Comparison of ENCODE assay signal across 20 cellular contexts in the genomic region with DNA sequence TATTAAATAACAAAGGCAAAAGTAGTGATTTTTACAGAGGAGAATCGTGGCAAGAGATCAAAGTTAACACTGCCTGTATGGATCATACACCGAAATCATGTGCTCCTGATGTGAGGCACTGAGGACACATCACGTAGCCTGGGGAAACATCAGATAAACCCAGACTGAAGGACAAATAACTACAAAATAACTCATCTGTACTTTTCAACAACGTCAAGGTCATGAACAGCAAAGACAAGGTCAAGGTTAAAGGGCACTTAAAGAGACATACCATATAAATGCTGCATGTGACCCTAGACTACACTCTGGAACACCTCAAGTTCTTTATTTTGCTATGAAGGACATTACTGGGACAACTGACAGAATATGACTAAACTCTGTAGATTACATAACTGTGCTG. TPM values are rescaled to one million over a fixed set of nuclear protein-coding genes. Genes with fewer than 3 reads are reported as not detected.
A peak's percentile ranks its signal among the peaks of the same experiment; 100 is the strongest.
DNase-seq lines count a peak whose midpoint lies in the region; ATAC-seq, FAIRE-seq and TF ChIP-seq lines count a peak whose summit lies in the region.
"Had no signal": no experiment of that assay in that cellular context is flagged by ENCODE, and none has a peak within 500 bp of the region (broad histone marks: within the 10 kb centered on the region; RNA-seq: fewer than 3 reads in every experiment).

No MANE protein-coding gene starts in this region.

- no peak overlapping the region for H3K9ac ChIP-seq in liver (ENCODE audit: low read depth in 1 of 2, low read length in 2 of 2)

- H3K4me1 ChIP-seq in liver (ENCODE audit: control insufficient read depth in 4 of 4, insufficient read depth in 4 of 4, low read length in 3 of 4), result peaks cover 0 to 10% (median 5%) of the 10 kb centered on the region in 4 donors
- H3K4me1 ChIP-seq in hepatocyte (ENCODE audit: insufficient read depth), result peaks cover 6% of the 10 kb centered on the region
- peaks cover 0 to 12% of the 10 kb centered on the region in 2 donors for H3K4me1 ChIP-seq in small intestine (ENCODE audit: control insufficient read depth in 2 of 2, insufficient read depth in 1 of 2, low read depth in 1 of 2, low read length in 1 of 2)

- peak overlapping the region; percentile 83 for H3K27ac Mint-ChIP-seq in T-helper 1 cell treated with Interleukin-12 subunit alpha and Interleukin-12 subunit beta and Interleukin-4 antibody, amounts not matched to agents 30 μg/mL and 1 μg/mL, for 36 hours
- peak overlapping the region; percentile 57 for H3K27ac Mint-ChIP-seq in HFFc6
- peak overlapping the region; percentile 81 for H3K27ac Mint-ChIP-seq in activated CD8-positive, alpha-beta T cell treated with anti-CD3 and anti-CD28 coated beads, Interleukin-2, amount 10 ng/mL, durations not matched to agents 7 days and 5 days

- H3K36me3 Mint-ChIP-seq in T-helper 1 cell treated with Interleukin-12 subunit alpha and Interleukin-12 subunit beta and Interleukin-4 antibody, amounts not matched to agents 30 μg/mL and 1 μg/mL, for 36 hours (ENCODE audit: low read depth), result peaks cover 13% of the 10 kb centered on the region
- H3K36me3 Mint-ChIP-seq in HFFc6 (ENCODE audit: low read depth), result peaks cover 19% of the 10 kb centered on the region
- peaks cover 48% of the 10 kb centered on the region for H3K36me3 Mint-ChIP-seq in activated CD8-positive, alpha-beta T cell treated with anti-CD3 and anti-CD28 coated beads, Interleukin-2, amount 10 ng/mL, durations not matched to agents 7 days and 5 days (ENCODE audit: low read depth)

- H3K4me2 ChIP-seq in hepatocyte, result no peak overlapping the region

- no peaks in the 10 kb centered on the region for H3K9me2 ChIP-seq in hepatocyte (replicated peaks; ENCODE audit: insufficient read depth)

- no peak for TF ChIP-seq CTCF in HFFc6 (IDR thresholded peaks at IDR 0.05)
- no peak for TF ChIP-seq CTCF in liver (IDR thresholded peaks at IDR 0.05; ENCODE audit: low read depth, low read length, missing input control)
- no peak for TF ChIP-seq CTCF in hepatocyte (IDR thresholded peaks at IDR 0.05; ENCODE audit: poor library complexity)

- H3K9me3 ChIP-seq in liver (ENCODE audit: control insufficient read depth in 4 of 4, low read length in 3 of 4), result no peaks in the 10 kb centered on the region
- H3K9me3 ChIP-seq in hepatocyte (ENCODE audit: low read depth), result no peaks in the 10 kb centered on the region
- H3K9me3 ChIP-seq in small intestine (ENCODE audit: control insufficient read depth, low read depth), result no peaks in the 10 kb centered on the region
- H3K9me3 ChIP-seq: mucosa of descending colon had no signal

- peak overlapping the region; percentile 64 for H3K4me3 Mint-ChIP-seq in T-helper 1 cell treated with Interleukin-12 subunit alpha and Interleukin-12 subunit beta and Interleukin-4 antibody, amounts not matched to agents 30 μg/mL and 1 μg/mL, for 36 hours
- no peak overlapping the region for H3K4me3 Mint-ChIP-seq in HFFc6
- peak overlapping the region; percentile 54 for H3K4me3 Mint-ChIP-seq in activated CD8-positive, alpha-beta T cell treated with anti-CD3 and anti-CD28 coated beads, Interleukin-2, amount 10 ng/mL, durations not matched to agents 7 days and 5 days

- POLR2A ChIA-PET in activated CD8-positive, alpha-beta T cell treated with anti-CD3 and anti-CD28 coated beads, Interleukin-2, amount 10 ng/mL, durations not matched to agents 7 days and 5 days (lab: Charles Lee), result no interaction called here

- H4K20me1 ChIP-seq in hepatocyte (ENCODE audit: insufficient read depth, poor library complexity, severe bottlenecking), result peaks cover 48% of the 10 kb centered on the region

- H3K27me3 Mint-ChIP-seq in T-helper 1 cell treated with Interleukin-12 subunit alpha and Interleukin-12 subunit beta and Interleukin-4 antibody, amounts not matched to agents 30 μg/mL and 1 μg/mL, for 36 hours (ENCODE audit: low read depth), result no peaks in the 10 kb centered on the region
- peaks cover 2% of the 10 kb centered on the region; the same call in 1 of the 2 replicates for H3K27me3 Mint-ChIP-seq in HFFc6 (ENCODE audit: insufficient read depth)
- H3K27me3 Mint-ChIP-seq in activated CD8-positive, alpha-beta T cell treated with anti-CD3 and anti-CD28 coated beads, Interleukin-2, amount 10 ng/mL, durations not matched to agents 7 days and 5 days (ENCODE audit: low read depth), result no peaks in the 10 kb centered on the region

- peak overlapping the region in 1 of 2 donors; percentile 15 for H3K27ac ChIP-seq in liver (ENCODE audit: low read depth in 1 of 2, low read length in 2 of 2)
- H3K27ac ChIP-seq in hepatocyte, result no peak overlapping the region
- no peak overlapping the region for H3K27ac ChIP-seq in small intestine (ENCODE audit: low read depth in 1 of 2, low read length in 1 of 2)

- H3K27me3 ChIP-seq in liver (ENCODE audit: control insufficient read depth in 4 of 4, insufficient read depth in 4 of 4, low read length in 3 of 4), result no peaks in the 10 kb centered on the region
- H3K27me3 ChIP-seq in hepatocyte, result no peaks in the 10 kb centered on the region
- H3K27me3 ChIP-seq in small intestine (ENCODE audit: control insufficient read depth in 2 of 2, insufficient read depth in 2 of 2, low read length in 2 of 2), result no peaks in the 10 kb centered on the region

- FAIRE-seq in small intestine (lab: Jason Lieb, UNC), result no peak
- FAIRE-seq: A204.1, bronchial epithelial cell, G401.6, H1 had no signal

- no peaks in the 10 kb centered on the region for H3K9me3 Mint-ChIP-seq in T-helper 1 cell treated with Interleukin-12 subunit alpha and Interleukin-12 subunit beta and Interleukin-4 antibody, amounts not matched to agents 30 μg/mL and 1 μg/mL, for 36 hours
- H3K9me3 Mint-ChIP-seq in HFFc6, result no peaks in the 10 kb centered on the region
- H3K9me3 Mint-ChIP-seq in activated CD8-positive, alpha-beta T cell treated with anti-CD3 and anti-CD28 coated beads, Interleukin-2, amount 10 ng/mL, durations not matched to agents 7 days and 5 days (ENCODE audit: insufficient read depth), result no peaks in the 10 kb centered on the region

- TF ChIP-seq RAD21 in liver (IDR thresholded peaks at IDR 0.05), result no peak

- no peak for ATAC-seq in activated CD8-positive, alpha-beta T cell treated with anti-CD3 and anti-CD28 coated beads, Interleukin-2, amount 10 ng/mL, durations not matched to agents 7 days and 5 days
- ATAC-seq: mucosa of descending colon had no signal

- peaks cover 77% of the 10 kb centered on the region for H3K4me1 Mint-ChIP-seq in T-helper 1 cell treated with Interleukin-12 subunit alpha and Interleukin-12 subunit beta and Interleukin-4 antibody, amounts not matched to agents 30 μg/mL and 1 μg/mL, for 36 hours (ENCODE audit: low read depth)
- H3K4me1 Mint-ChIP-seq in HFFc6 (ENCODE audit: low read depth), result peaks cover 91% of the 10 kb centered on the region
- peaks cover 90% of the 10 kb centered on the region for H3K4me1 Mint-ChIP-seq in activated CD8-positive, alpha-beta T cell treated with anti-CD3 and anti-CD28 coated beads, Interleukin-2, amount 10 ng/mL, durations not matched to agents 7 days and 5 days (ENCODE audit: low read depth)

- no peak for DNase-seq in T-helper 1 cell
- DNase-seq in HFFc6, result no peak
- no peak for DNase-seq in activated CD8-positive, alpha-beta T cell treated with anti-CD3 and anti-CD28 coated beads, Interleukin-2, amount 10 ng/mL, durations not matched to agents 7 days and 5 days
- DNase-seq in hepatocyte (ENCODE audit: low spot score), result no peak
- no peak for DNase-seq in MV-4-11 (lab: John Stamatoyannopoulos, UW)
- no peak for DNase-seq in small intestine
- DNase-seq: activated CD4-positive, alpha-beta T cell treated with anti-CD3 and anti-CD28 coated beads, Interleukin-2, amount 50 U/mL, for 1 hour; activated effector memory CD4-positive, alpha-beta T cell treated with anti-CD3 and anti-CD28 coated beads, Interleukin-2, amount 50 U/mL, for 16 hours; COR-L47; mucosa of descending colon; NCI-H1092 treated with DMSO at 0.1 percent for 48 hours; NCI-H748 treated with DMSO at 0.1 percent for 48 hours; occipital lobe; Right ventricle myocardium superior had no signal

- H3K4me3 ChIP-seq in liver (ENCODE audit: low read depth in 1 of 3, low read length in 3 of 3), result no peak overlapping the region
- H3K4me3 ChIP-seq in hepatocyte, result no peak overlapping the region
- no peak overlapping the region for H3K4me3 ChIP-seq in small intestine (ENCODE audit: low read depth in 1 of 2, low read length in 2 of 2)
- H3K4me3 ChIP-seq: mucosa of descending colon had no signal

- peaks cover 86% of the 10 kb centered on the region for H3K79me2 ChIP-seq in hepatocyte

- H3K36me3 ChIP-seq in liver (ENCODE audit: control insufficient read depth in 4 of 4, insufficient read depth in 3 of 4, low read depth in 1 of 4, low read length in 3 of 4) (no peaks in the 10 kb centered on the region), hepatocyte (replicated peaks; ENCODE audit: insufficient read depth, low read depth) (no peaks in the 10 kb centered on the region), small intestine (ENCODE audit: control insufficient read depth in 2 of 2, insufficient read depth in 2 of 2, low read length in 2 of 2) (no peaks in the 10 kb centered on the region)

- CTCF ChIA-PET in activated CD8-positive, alpha-beta T cell treated with anti-CD3 and anti-CD28 coated beads, Interleukin-2, amount 10 ng/mL, durations not matched to agents 7 days and 5 days (lab: Charles Lee), result no interaction called here

- WGBS in liver, result 74% methylated on average over 4 of the region's 4 CpGs
- WGBS in hepatocyte (ENCODE audit: low lambda C conversion rate, missing lambda C conversion rate), result 81% methylated on average over 4 of the region's 4 CpGs
- WGBS in small intestine, 3 donors, result 77 to 78% (median 78%) methylated on average over 4 of the region's 4 CpGs

- no peak overlapping the region for H2AFZ ChIP-seq in hepatocyte

TF ChIP-seq in liver, 16 proteins besides CTCF, POLR2A, EP300 and RAD21 (continues in another document):
- TF ChIP-seq GABPA (IDR thresholded peaks at IDR 0.05 in 1 of 2, conservative IDR thresholded peaks at IDR 0.05 in 1 of 2), result no peak
- TF ChIP-seq, protein P1, sequence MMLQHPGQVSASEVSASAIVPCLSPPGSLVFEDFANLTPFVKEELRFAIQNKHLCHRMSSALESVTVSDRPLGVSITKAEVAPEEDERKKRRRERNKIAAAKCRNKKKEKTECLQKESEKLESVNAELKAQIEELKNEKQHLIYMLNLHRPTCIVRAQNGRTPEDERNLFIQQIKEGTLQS (IDR thresholded peaks at IDR 0.05), result no peak

RNA-seq across cellular contexts. Expression of gene CHSY1, which starts 48.2 kb away (rescaled TPM):
- total RNA-seq in HFFc6 (2021; fragmentation: NEBNext Ultra II Directional; extraction: Animal tissue kit (Norgen Biotek cat#: 25700)), result 10 to 100 TPM; 29.2 to 44.2 (median 40.0) TPM
- total RNA-seq in activated CD8-positive, alpha-beta T cell treated with anti-CD3 and anti-CD28 coated beads, Interleukin-2, amount 10 ng/mL, durations not matched to agents 7 days and 5 days, result 10 to 100 TPM; 44.6 to 46.4 TPM
- total RNA-seq in liver (10 to 100 TPM in 1 of 2 donors, 1 to 10 TPM in 1; 9.5 to 12.3 TPM), hepatocyte (26.2 and 27.8 TPM in 2 replicates)
- polyA plus RNA-seq in liver (1 to 10 TPM; 1.4 to 3.7 TPM), hepatocyte (20.4 and 22.5 TPM in 2 replicates), small intestine (1 to 10 TPM; 1.6 to 9.0 (median 3.0) TPM)
